ENCODE assay signal across 12 cellular contexts in genomic region chr6:47169785-47170685, GRCh38.
DNase-seq lines count a peak whose midpoint lies in the region; ATAC-seq, FAIRE-seq and TF ChIP-seq lines count a peak whose summit lies in the region.
"Had no signal": no experiment of that assay in that cellular context is flagged by ENCODE, and none has a peak within 500 bp of the region (broad histone marks: within the 10 kb centered on the region; RNA-seq: fewer than 3 reads in every experiment).

No MANE protein-coding gene starts in this region.

- ATAC-seq in K562 (no peak), left ventricle myocardium superior (peak; percentile 80)

- in situ Hi-C loops in K562 (cut with MboI) = no loop called here

- H3K27ac ChIP-seq in breast epithelium (no peak overlapping the region), K562 (ENCODE audit: extremely low read depth, low read depth, low read length) (no peak overlapping the region), urinary bladder (ENCODE audit: low read depth) (peak overlapping the region; percentile 66)

- 19% methylated on average over 2 of the region's 2 CpGs for WGBS in K562 (ENCODE audit: insufficient coverage, low coverage, missing lambda C conversion rate)
- 74% methylated on average over 2 of the region's 2 CpGs for WGBS in urinary bladder

- DNase-seq in MCF 10A (ENCODE audit: unreplicated experiment) = peak; percentile 85
- DNase-seq in breast epithelium (ENCODE audit: low spot score in 2 of 2) = no peak
- no peak for DNase-seq in K562 (ENCODE audit: extremely low read depth in 1 of 4, low spot score in 3 of 4)
- DNase-seq in left ventricle myocardium superior = no peak
- DNase-seq in DMS114 treated with DMSO at 0.1 percent for 48 hours (lab: John Stamatoyannopoulos, UW; ENCODE audit: unreplicated experiment) = no peak
- DNase-seq in NCI-H2227 treated with DMSO at 0.1 percent for 48 hours (lab: John Stamatoyannopoulos, UW) = no peak
- DNase-seq in NCI-H446 treated with DMSO at 0.1 percent for 48 hours (lab: John Stamatoyannopoulos, UW) = no peak
- DNase-seq: NCI-H2081 treated with DMSO at 0.1 percent for 48 hours; stimulated activated CD8-positive, alpha-beta memory T cell treated with anti-CD3 and anti-CD28 coated beads, Interleukin-4, amount 100 ng/mL, for 48 hours had no signal

- H3K4me3 ChIP-seq in breast epithelium = no peak overlapping the region
- H3K4me3 ChIP-seq in K562 = no peak overlapping the region
- no peak overlapping the region for H3K4me3 ChIP-seq in urinary bladder (ENCODE audit: low read depth, low read length)

- no peak for TF ChIP-seq RAD21 in K562 (CRISPR knock-in tag; conservative IDR thresholded peaks at IDR 0.05 in 1 of 2, IDR thresholded peaks at IDR 0.05 in 1 of 2)

- no peak for TF ChIP-seq EP300 in K562 (IDR thresholded peaks at IDR 0.05; ENCODE audit: low read length)

- H3K27me3 Mint-ChIP-seq in MCF 10A (ENCODE audit: insufficient read depth, unreplicated experiment) = no peaks in the 10 kb centered on the region

- H3K79me2 ChIP-seq in K562 (ENCODE audit: control insufficient read depth, insufficient read depth, low read length) = no peaks in the 10 kb centered on the region

- H3K4me1 ChIP-seq in breast epithelium (no peaks in the 10 kb centered on the region), K562 (replicated peaks in 1 of 2; ENCODE audit: control insufficient read depth in 2 of 2, insufficient read depth in 2 of 2, low read length in 2 of 2) (no peaks in the 10 kb centered on the region), urinary bladder (ENCODE audit: insufficient read depth) (no peaks in the 10 kb centered on the region)

- no peak overlapping the region for H2AFZ ChIP-seq in K562 (ENCODE audit: low read depth, low read length)

- FAIRE-seq in K562 (lab: Jason Lieb, UNC) = no peak
- FAIRE-seq: A204.1, G401.6 had no signal

- H3K9ac ChIP-seq in K562 (ENCODE audit: insufficient read depth in 1 of 2, low read depth in 2 of 2, low read length in 2 of 2) = no peak overlapping the region

- H3K4me1 Mint-ChIP-seq in MCF 10A (ENCODE audit: insufficient read depth, unreplicated experiment) = peaks cover 37% of the 10 kb centered on the region

- H3K4me3 Mint-ChIP-seq in MCF 10A (ENCODE audit: unreplicated experiment) = peak overlapping the region; percentile 28

- H4K20me1 ChIP-seq in K562 (replicated peaks; ENCODE audit: control insufficient read depth, insufficient read depth, low read length) = no peaks in the 10 kb centered on the region

- no peaks in the 10 kb centered on the region for H3K9me3 ChIP-seq in breast epithelium
- H3K9me3 ChIP-seq in K562 (replicated peaks; ENCODE audit: control insufficient read depth, insufficient read depth, low read depth, low read length) = no peaks in the 10 kb centered on the region

- no peak overlapping the region for H3K4me2 ChIP-seq in K562 (ENCODE audit: insufficient read depth, low read length)

- H3K27me3 ChIP-seq in breast epithelium (no peaks in the 10 kb centered on the region), K562 (ENCODE audit: control insufficient read depth in 2 of 2, insufficient read depth in 2 of 2, low read length in 2 of 2) (no peaks in the 10 kb centered on the region; a peak in 1 of 5 replicates)

- no peak for TF ChIP-seq POLR2A in breast epithelium (IDR thresholded peaks at IDR 0.05)
- TF ChIP-seq POLR2A in K562 (conservative IDR thresholded peaks at IDR 0.05) = no peak

- H3K36me3 ChIP-seq in breast epithelium (no peaks in the 10 kb centered on the region), K562 (ENCODE audit: control insufficient read depth, insufficient read depth, low read length) (no peaks in the 10 kb centered on the region), urinary bladder (ENCODE audit: insufficient read depth) (no peaks in the 10 kb centered on the region)

- no peak for TF ChIP-seq CTCF in MCF 10A (IDR thresholded peaks at IDR 0.05; ENCODE audit: unreplicated experiment)
- no peak for TF ChIP-seq CTCF in breast epithelium (IDR thresholded peaks at IDR 0.05)
- no peak for TF ChIP-seq CTCF in K562 (IDR thresholded peaks at IDR 0.05 in 2 of 3, conservative IDR thresholded peaks at IDR 0.05 in 1 of 3; ENCODE audit: insufficient read depth in 2 of 3, low read depth in 1 of 3, low read length in 3 of 3)

- H3K27ac Mint-ChIP-seq in MCF 10A (ENCODE audit: low read depth, unreplicated experiment) = peak overlapping the region; percentile 74

- CTCF ChIA-PET in MCF 10A (lab: Yijun Ruan, JAX) = interaction anchor here (0.6 to 2.6 kb wide), 4 partner anchors 18 to 152 kb away, joined by 3 to 8 read pairs (median 4); no protein-coding TSS in a partner anchor
- CTCF ChIA-PET in K562 (lab: Yijun Ruan, JAX; ENCODE audit: low intra/inter-chr PET ratio) = no interaction called here

- intact Hi-C loops in MCF 10A (cut with micrococcal nuclease) (no loop called here), breast epithelium (cut with DNase I; ENCODE audit: low total_unique reads) (no loop called here), K562 (cut with micrococcal nuclease) (loop anchor here (5.0 kb wide), 1 partner anchor 73 kb away; no protein-coding TSS in a partner anchor), left ventricle myocardium superior (cut with micrococcal nuclease) (no loop called here)

- BruUV-seq in MCF 10A (replicated peaks; lab: Mats Ljungman, UMichigan) (no TSS peak), K562 (replicated peaks; lab: Mats Ljungman, UMichigan) (no TSS peak)

- POLR2A ChIA-PET in MCF 10A (lab: Yijun Ruan, JAX) (interaction anchor here (0.5 to 5.1 kb wide), 16 partner anchors 9 to 139 kb away, joined by 3 to 36 read pairs (median 5); partner anchors contain the start of gene TNFRSF21), K562 (lab: Yijun Ruan, JAX) (interaction anchor here (1.4 kb wide), 1 partner anchor 22 kb away, joined by 3 read pairs; no protein-coding TSS in a partner anchor)

- no peaks in the 10 kb centered on the region for H3K36me3 Mint-ChIP-seq in MCF 10A (ENCODE audit: insufficient read depth, unreplicated experiment)

- H3K9me3 Mint-ChIP-seq in MCF 10A (ENCODE audit: unreplicated experiment) = no peaks in the 10 kb centered on the region

- no peaks in the 10 kb centered on the region for H3K9me1 ChIP-seq in K562 (ENCODE audit: control insufficient read depth, insufficient read depth, low read length)

TF ChIP-seq in K562, 482 proteins besides CTCF, POLR2A, EP300 and RAD21:
- TF ChIP-seq NFE2 (IDR thresholded peaks at IDR 0.05; ENCODE audit: low read depth) (peak; percentile 30; the same call in 1 of the 2 replicates), CEBPB (tag; IDR thresholded peaks at IDR 0.05) (peak; percentile 88), GATAD2A (IDR thresholded peaks at IDR 0.05) (no peak), CGGBP1 (CRISPR knock-in tag; IDR thresholded peaks at IDR 0.05) (no peak), ESRRA (IDR thresholded peaks at IDR 0.05; ENCODE audit: borderline replicate concordance, low read depth) (no peak), XRCC5 (IDR thresholded peaks at IDR 0.05; ENCODE audit: low read depth, low read length) (no peak), ZBTB7A (IDR thresholded peaks at IDR 0.05; ENCODE audit: borderline replicate concordance, control insufficient read depth, low read depth, low read length) (no peak), CEBPG (CRISPR knock-in tag; IDR thresholded peaks at IDR 0.05) (0 out of 2 replicates have a peak, but pooled peaks have one; percentile 20), CEBPG (tag; conservative IDR thresholded peaks at IDR 0.05 in 1 of 2, IDR thresholded peaks at IDR 0.05 in 1 of 2) (peak; percentile 77 to 89), CTBP1 (IDR thresholded peaks at IDR 0.05; ENCODE audit: borderline replicate concordance) (no peak), PHF8 (IDR thresholded peaks at IDR 0.05; ENCODE audit: borderline replicate concordance, low read length) (no peak)
TF ChIP-seq in K562: peak in this region for 3.
